Comparison of ENCODE assay signal across 11 cellular contexts in the genomic region with DNA sequence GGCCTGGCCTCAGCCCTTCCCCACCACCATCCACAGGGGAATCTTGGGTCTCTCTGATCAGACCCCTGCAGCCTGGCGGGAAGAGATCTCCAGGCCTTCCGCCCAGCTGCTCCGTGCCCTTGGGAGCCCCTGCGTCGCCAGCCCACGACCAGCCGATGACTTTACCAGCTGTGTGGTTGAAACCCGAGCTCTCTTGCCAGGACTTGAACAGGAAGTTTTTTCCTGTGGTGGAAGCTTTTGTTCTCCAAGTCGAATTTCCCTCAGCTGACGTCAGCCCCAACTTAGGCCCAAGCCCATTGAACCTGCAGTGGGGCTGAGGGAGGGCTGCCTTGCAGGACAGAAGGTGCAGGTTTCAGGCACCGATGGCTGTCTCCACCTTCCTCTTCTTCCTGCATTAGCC. TPM values are rescaled to one million over a fixed set of nuclear protein-coding genes. Genes with fewer than 3 reads are reported as not detected.
DNase-seq lines count a peak whose midpoint lies in the region; ATAC-seq and TF ChIP-seq lines count a peak whose summit lies in the region.
"Had no signal": no experiment of that assay in that cellular context is flagged by ENCODE, and none has a peak within 500 bp of the region (broad histone marks: within the 10 kb centered on the region; RNA-seq: fewer than 3 reads in every experiment).

No MANE protein-coding gene starts in this region.

- no peaks in the 10 kb centered on the region for H3K36me3 Mint-ChIP-seq in GM23338 (ENCODE audit: low read depth)
- H3K36me3 Mint-ChIP-seq in neural progenitor cell = no peaks in the 10 kb centered on the region

- H3K4me3 Mint-ChIP-seq in GM23338 (no peak overlapping the region), neural progenitor cell (no peak overlapping the region)

- H3K4me2 ChIP-seq in GM23338 = peak overlapping the region; percentile 48
- H3K4me2 ChIP-seq in neural progenitor cell = no peak overlapping the region

- H3K4me1 ChIP-seq in GM23338 (ENCODE audit: insufficient read depth) (peaks cover 23% of the 10 kb centered on the region), NT2/D1 (ENCODE audit: insufficient read depth, insufficient read length) (peaks cover 7% of the 10 kb centered on the region), esophagus muscularis mucosa (peaks cover 0 to 6% (median 3%) of the 10 kb centered on the region in 4 donors), neural progenitor cell (peaks cover 24% of the 10 kb centered on the region)
- H3K4me1 ChIP-seq: transverse colon had no signal

- H3K4me3 ChIP-seq in GM23338 = no peak overlapping the region
- H3K4me3 ChIP-seq in NT2/D1 (ENCODE audit: insufficient read length, low read depth) = no peak overlapping the region
- no peak overlapping the region for H3K4me3 ChIP-seq in esophagus muscularis mucosa
- no peak overlapping the region for H3K4me3 ChIP-seq in neural progenitor cell
- H3K4me3 ChIP-seq: transverse colon had no signal

- no peak for TF ChIP-seq POLR2A in esophagus muscularis mucosa (IDR thresholded peaks at IDR 0.05; ENCODE audit: low read depth)

- peak overlapping the region; percentile 12; the same call in 1 of the 2 replicates for H3K27ac ChIP-seq in GM23338 (ENCODE audit: low read depth)
- no peak overlapping the region for H3K27ac ChIP-seq in esophagus muscularis mucosa (replicated peaks in 1 of 4)
- no peak overlapping the region for H3K27ac ChIP-seq in neural progenitor cell
- H3K27ac ChIP-seq: transverse colon had no signal

- intact Hi-C loops in esophagus muscularis mucosa (cut with DNase I) (no loop called here), posterior cingulate gyrus (cut with DNase I) (no loop called here)

- peak overlapping the region; percentile 69; the same call in 1 of the 2 replicates for H2AFZ ChIP-seq in GM23338
- H2AFZ ChIP-seq in neural progenitor cell (replicated peaks) = peak overlapping the region; percentile 84

- no peak for TF ChIP-seq EP300 in esophagus muscularis mucosa (IDR thresholded peaks at IDR 0.05)

- no peaks in the 10 kb centered on the region for H3K27me3 ChIP-seq in GM23338 (ENCODE audit: insufficient read depth)
- no peaks in the 10 kb centered on the region for H3K27me3 ChIP-seq in NT2/D1 (ENCODE audit: insufficient read depth, insufficient read length)
- no peaks in the 10 kb centered on the region for H3K27me3 ChIP-seq in esophagus muscularis mucosa
- no peaks in the 10 kb centered on the region for H3K27me3 ChIP-seq in neural progenitor cell
- H3K27me3 ChIP-seq: transverse colon had no signal

- TF ChIP-seq CTCF in GM23338 (conservative IDR thresholded peaks at IDR 0.05; ENCODE audit: low read depth in 2 of 2) = no peak
- no peak for TF ChIP-seq CTCF in esophagus muscularis mucosa (IDR thresholded peaks at IDR 0.05)
- no peak for TF ChIP-seq CTCF in neural progenitor cell (IDR thresholded peaks at IDR 0.05)

- DNase-seq in GM23338 (ENCODE audit: low spot score) (peak; percentile 87), NT2/D1 (ENCODE audit: low read depth, low spot score) (peak; percentile 87), esophagus muscularis mucosa (ENCODE audit: extremely low spot score) (peak; percentile 80), neural progenitor cell (ENCODE audit: low spot score) (peak; percentile 75), posterior cingulate gyrus (no peak), NCI-H345 (lab: John Stamatoyannopoulos, UW) (no peak), NCI-H1930 (lab: John Stamatoyannopoulos, UW) (no peak), Ammon's horn (ENCODE audit: low spot score) (no peak)
- DNase-seq: Calu3, NCI-H774, transverse colon had no signal

- H3K9me2 ChIP-seq in GM23338 (ENCODE audit: insufficient read depth) = 0 out of 2 replicates have a peak, but pooled peaks cover 4% of the 10 kb centered on the region

- H3K9ac ChIP-seq in NT2/D1 (ENCODE audit: insufficient read length, low read depth) (no peak overlapping the region), neural progenitor cell (no peak overlapping the region)

- H3K27me3 Mint-ChIP-seq in GM23338 (ENCODE audit: insufficient read depth, low read depth, poor library complexity) (peaks cover 16% of the 10 kb centered on the region), neural progenitor cell (ENCODE audit: insufficient read depth, low read depth) (peaks cover 11% of the 10 kb centered on the region)

- H3K9me3 Mint-ChIP-seq in GM23338 = no peaks in the 10 kb centered on the region; the same call in 2 of the 3 replicates
- peaks cover 3% of the 10 kb centered on the region for H3K9me3 Mint-ChIP-seq in neural progenitor cell

- ATAC-seq in GM23338 = peak; percentile 78

- H3F3A ChIP-seq in GM23338 (replicated peaks; ENCODE audit: low read depth) = no peaks in the 10 kb centered on the region
- peaks cover 5% of the 10 kb centered on the region for H3F3A ChIP-seq in neural progenitor cell (ENCODE audit: low read depth)

- H3K27ac Mint-ChIP-seq in GM23338 (no peak overlapping the region; the same call in 1 of the 2 replicates), neural progenitor cell (peak overlapping the region; percentile 53)

- H4K20me1 ChIP-seq in GM23338 (replicated peaks; ENCODE audit: insufficient read depth) = no peaks in the 10 kb centered on the region
- H4K20me1 ChIP-seq in neural progenitor cell (ENCODE audit: low read depth) = no peaks in the 10 kb centered on the region

- H3K36me3 ChIP-seq in GM23338 (ENCODE audit: insufficient read depth) = no peaks in the 10 kb centered on the region
- H3K36me3 ChIP-seq in NT2/D1 (ENCODE audit: insufficient read depth, insufficient read length, low read length) = no peaks in the 10 kb centered on the region
- no peaks in the 10 kb centered on the region for H3K36me3 ChIP-seq in esophagus muscularis mucosa
- no peaks in the 10 kb centered on the region for H3K36me3 ChIP-seq in neural progenitor cell
- H3K36me3 ChIP-seq: transverse colon had no signal

- H3K79me2 ChIP-seq in GM23338 (replicated peaks; ENCODE audit: insufficient read depth) (no peaks in the 10 kb centered on the region), neural progenitor cell (ENCODE audit: low read depth) (no peaks in the 10 kb centered on the region)

- H3K9me3 ChIP-seq in NT2/D1 (ENCODE audit: insufficient read depth, low read length) = no peaks in the 10 kb centered on the region
- no peaks in the 10 kb centered on the region for H3K9me3 ChIP-seq in esophagus muscularis mucosa
- no peaks in the 10 kb centered on the region for H3K9me3 ChIP-seq in neural progenitor cell (ENCODE audit: low read depth)
- H3K9me3 ChIP-seq: transverse colon had no signal

- WGBS in esophagus muscularis mucosa = 76% methylated on average over 10 of the region's 11 CpGs

- H3K4me1 Mint-ChIP-seq in GM23338 (peaks cover 36% of the 10 kb centered on the region), neural progenitor cell (peaks cover 37% of the 10 kb centered on the region)

TF ChIP-seq in GM23338, 12 proteins besides CTCF, POLR2A, EP300 and RAD21:
- TF ChIP-seq CREB1 (CRISPR knock-in tag; IDR thresholded peaks at IDR 0.05; ENCODE audit: low read depth) (0 out of 2 replicates have a peak, but pooled peaks have one; percentile 30), STAT1 (IDR thresholded peaks at IDR 0.05; ENCODE audit: unreplicated experiment) (no peak)

RNA-seq across cellular contexts. Expression of gene SMAD3, which starts 51.7 kb away (rescaled TPM):
- total RNA-seq in GM23338 (2014; rRNA removed; shearing (Covaris generic)) = 9.0 and 11.6 TPM in 2 replicates
- polyA plus RNA-seq in GM23338 (2016; fragmentation: Nextera tagmentation; extraction: Ambion mirVana) = 3.4 and 4.9 TPM in 2 replicates
- total RNA-seq in esophagus muscularis mucosa (10 to 100 TPM; 21.2 to 32.3 (median 24.2) TPM), neural progenitor cell (ENCODE audit: low replicate concordance) (12.5 and 14.3 TPM in 2 replicates)

Comparison
In these comparisons a context has a peak if more than half of its experiments do, and no peak if none do; other contexts are left out.
1. DNase-seq: peak in GM23338 (single experiment), NT2/D1 (single experiment), esophagus muscularis mucosa (single experiment) and neural progenitor cell (single experiment); none in posterior cingulate gyrus (0 of 10), NCI-H345 (single experiment), NCI-H1930 (0 of 2) and Ammon's horn (single experiment).